ENCODE assay signal across 1 cellular context in the genomic region with DNA sequence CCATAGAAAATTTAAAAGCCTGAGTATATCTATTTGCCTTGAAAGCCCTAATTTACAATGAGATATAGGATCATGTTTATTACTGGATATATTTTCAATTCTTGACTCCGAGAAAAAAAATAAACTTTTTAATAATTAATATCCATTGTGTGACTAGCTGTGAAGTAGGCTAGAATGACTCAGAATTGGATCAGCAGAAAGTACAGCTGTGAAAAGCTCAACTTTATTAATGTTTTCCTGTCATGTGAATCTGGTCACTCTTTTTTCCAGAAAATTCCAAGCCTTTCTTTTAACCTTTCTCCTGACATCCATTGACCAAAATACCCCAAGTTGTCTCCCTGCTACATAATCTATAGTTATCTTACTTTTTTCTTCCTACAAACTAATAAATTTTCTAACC.
TF ChIP-seq lines count a peak whose summit lies in the region.

No MANE protein-coding gene starts in this region.

TF ChIP-seq in SK-N-SH, 30 proteins besides CTCF, POLR2A, EP300 and RAD21 (continued from another document):
- TF ChIP-seq, protein P1, sequence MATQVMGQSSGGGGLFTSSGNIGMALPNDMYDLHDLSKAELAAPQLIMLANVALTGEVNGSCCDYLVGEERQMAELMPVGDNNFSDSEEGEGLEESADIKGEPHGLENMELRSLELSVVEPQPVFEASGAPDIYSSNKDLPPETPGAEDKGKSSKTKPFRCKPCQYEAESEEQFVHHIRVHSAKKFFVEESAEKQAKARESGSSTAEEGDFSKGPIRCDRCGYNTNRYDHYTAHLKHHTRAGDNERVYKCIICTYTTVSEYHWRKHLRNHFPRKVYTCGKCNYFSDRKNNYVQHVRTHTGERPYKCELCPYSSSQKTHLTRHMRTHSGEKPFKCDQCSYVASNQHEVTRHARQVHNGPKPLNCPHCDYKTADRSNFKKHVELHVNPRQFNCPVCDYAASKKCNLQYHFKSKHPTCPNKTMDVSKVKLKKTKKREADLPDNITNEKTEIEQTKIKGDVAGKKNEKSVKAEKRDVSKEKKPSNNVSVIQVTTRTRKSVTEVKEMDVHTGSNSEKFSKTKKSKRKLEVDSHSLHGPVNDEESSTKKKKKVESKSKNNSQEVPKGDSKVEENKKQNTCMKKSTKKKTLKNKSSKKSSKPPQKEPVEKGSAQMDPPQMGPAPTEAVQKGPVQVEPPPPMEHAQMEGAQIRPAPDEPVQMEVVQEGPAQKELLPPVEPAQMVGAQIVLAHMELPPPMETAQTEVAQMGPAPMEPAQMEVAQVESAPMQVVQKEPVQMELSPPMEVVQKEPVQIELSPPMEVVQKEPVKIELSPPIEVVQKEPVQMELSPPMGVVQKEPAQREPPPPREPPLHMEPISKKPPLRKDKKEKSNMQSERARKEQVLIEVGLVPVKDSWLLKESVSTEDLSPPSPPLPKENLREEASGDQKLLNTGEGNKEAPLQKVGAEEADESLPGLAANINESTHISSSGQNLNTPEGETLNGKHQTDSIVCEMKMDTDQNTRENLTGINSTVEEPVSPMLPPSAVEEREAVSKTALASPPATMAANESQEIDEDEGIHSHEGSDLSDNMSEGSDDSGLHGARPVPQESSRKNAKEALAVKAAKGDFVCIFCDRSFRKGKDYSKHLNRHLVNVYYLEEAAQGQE (IDR thresholded peaks at IDR 0.05; ENCODE audit: low read depth, low read length): no peak
- TF ChIP-seq YY1 (IDR thresholded peaks at IDR 0.05; ENCODE audit: low read depth) (no peak), ELF1 (IDR thresholded peaks at IDR 0.05) (no peak), FOXJ3 (CRISPR knock-in tag; IDR thresholded peaks at IDR 0.05) (no peak), FOSL2 (IDR thresholded peaks at IDR 0.05; ENCODE audit: borderline replicate concordance, low read depth) (no peak), IRF3 (IDR thresholded peaks at IDR 0.05; ENCODE audit: low read depth, low read length) (no peak), PBX3 (IDR thresholded peaks at IDR 0.05) (no peak)
- TF ChIP-seq, protein P2, sequence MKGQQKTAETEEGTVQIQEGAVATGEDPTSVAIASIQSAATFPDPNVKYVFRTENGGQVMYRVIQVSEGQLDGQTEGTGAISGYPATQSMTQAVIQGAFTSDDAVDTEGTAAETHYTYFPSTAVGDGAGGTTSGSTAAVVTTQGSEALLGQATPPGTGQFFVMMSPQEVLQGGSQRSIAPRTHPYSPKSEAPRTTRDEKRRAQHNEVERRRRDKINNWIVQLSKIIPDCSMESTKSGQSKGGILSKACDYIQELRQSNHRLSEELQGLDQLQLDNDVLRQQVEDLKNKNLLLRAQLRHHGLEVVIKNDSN (IDR thresholded peaks at IDR 0.05; ENCODE audit: borderline replicate concordance, low read depth): no peak
